ENCODE assay signal across 23 cellular contexts in genomic region chr14:71451501-71451900, GRCh38.
"Had no signal": no experiment of that assay in that cellular context is flagged by ENCODE, and none has a peak within 500 bp of the region (broad histone marks: within the 10 kb centered on the region; RNA-seq: fewer than 3 reads in every experiment).

No MANE protein-coding gene starts in this region.

- H3K27me3 ChIP-seq: sigmoid colon, spleen, tibial nerve, upper lobe of right lung, uterus had no signal

- H3K27ac ChIP-seq: coronary artery, lower lobe of right lung, prostate gland, sigmoid colon, spleen, thoracic aorta, tibial nerve, upper lobe of right lung, uterus had no signal

- ATAC-seq: effector memory CD8-positive, alpha-beta T cell; esophagus mucosa; left ventricle myocardium superior; lower lobe of right lung; naive thymus-derived CD8-positive, alpha-beta T cell; right cardiac atrium; stimulated activated memory B cell treated with anti-CD40 and anti-IgM and Interleukin-4, amounts not matched to agents 10 μg/mL and 1 μg/mL and 100 μg/mL, for 72 hours; upper lobe of right lung had no signal

- H3K4me3 ChIP-seq: coronary artery, lower lobe of right lung, prostate gland, sigmoid colon, spleen, thoracic aorta, tibial nerve, upper lobe of right lung, uterus had no signal

- H3K9me3 ChIP-seq: lower lobe of right lung, prostate gland, sigmoid colon, spleen, thoracic aorta, tibial nerve, upper lobe of right lung, uterus had no signal

- DNase-seq: effector memory CD8-positive, alpha-beta T cell; foreskin melanocyte; hypothalamus; immature natural killer cell; islet precursor cell; kidney glomerular epithelial cell; left ventricle myocardium superior; lower lobe of right lung; naive thymus-derived CD8-positive, alpha-beta T cell; nephron progenitor cell; nucleus accumbens; right cardiac atrium; sigmoid colon; spleen; stimulated activated CD4-positive, alpha-beta T cell treated with anti-CD3 and anti-CD28 coated beads, Interleukin-4, amount 100 ng/mL, for 4 hours; upper lobe of right lung; uterus had no signal

- H3K36me3 ChIP-seq: lower lobe of right lung, prostate gland, sigmoid colon, spleen, thoracic aorta, tibial nerve, upper lobe of right lung, uterus had no signal

- H3K4me1 ChIP-seq: lower lobe of right lung, prostate gland, uterus had no signal
